Comparison of ENCODE assay signal across 26 cellular contexts in genomic region chr3:121153851-121154250, GRCh38.
"Had no signal": no experiment of that assay in that cellular context is flagged by ENCODE, and none has a peak within 500 bp of the region (broad histone marks: within the 10 kb centered on the region; RNA-seq: fewer than 3 reads in every experiment).

No MANE protein-coding gene starts in this region.

- FAIRE-seq: urothelium cell line had no signal

- H3K4me3 Mint-ChIP-seq: activated naive CD8-positive, alpha-beta T cell treated with anti-CD3 and anti-CD28 coated beads for 36 hours; brain; effector memory CD8-positive, alpha-beta T cell; natural killer cell treated with Interleukin-12 subunit alpha and Interleukin-12 subunit beta and Interleukin-15 and Interleukin-18, amount 100 ng/mL, for 72 hours; stimulated activated naive CD8-positive, alpha-beta T cell treated with anti-CD3 and anti-CD28 coated beads, Interleukin-15, Interleukin-2, amounts not matched to agents 100 ng/mL and 50 ng/mL, for 24 hours had no signal

- H3K27me3 Mint-ChIP-seq: activated naive CD8-positive, alpha-beta T cell treated with anti-CD3 and anti-CD28 coated beads for 36 hours; brain; effector memory CD8-positive, alpha-beta T cell; natural killer cell treated with Interleukin-12 subunit alpha and Interleukin-12 subunit beta and Interleukin-15 and Interleukin-18, amount 100 ng/mL, for 72 hours; stimulated activated naive CD8-positive, alpha-beta T cell treated with anti-CD3 and anti-CD28 coated beads, Interleukin-15, Interleukin-2, amounts not matched to agents 100 ng/mL and 50 ng/mL, for 24 hours had no signal

- ATAC-seq: effector memory CD8-positive, alpha-beta T cell; left lung; mucosa of descending colon; natural killer cell treated with Interleukin-12 subunit alpha and Interleukin-12 subunit beta and Interleukin-15 and Interleukin-18, amount 100 ng/mL, for 72 hours; right cardiac atrium had no signal

- H3K4me3 ChIP-seq: adrenal gland, cardiac muscle cell, coronary artery, left lung, lung, mucosa of descending colon, thoracic aorta had no signal

- H3K27me3 ChIP-seq: adrenal gland, cardiac muscle cell, left lung had no signal

- H3K36me3 ChIP-seq: adrenal gland, cardiac muscle cell, left lung, thoracic aorta had no signal

- H3K27ac ChIP-seq: adrenal gland, cardiac muscle cell, coronary artery, left lung, thoracic aorta had no signal

- H3K9me3 Mint-ChIP-seq: activated naive CD8-positive, alpha-beta T cell treated with anti-CD3 and anti-CD28 coated beads for 36 hours; brain; effector memory CD8-positive, alpha-beta T cell; stimulated activated naive CD8-positive, alpha-beta T cell treated with anti-CD3 and anti-CD28 coated beads, Interleukin-15, Interleukin-2, amounts not matched to agents 100 ng/mL and 50 ng/mL, for 24 hours had no signal

- H3K4me1 Mint-ChIP-seq: activated naive CD8-positive, alpha-beta T cell treated with anti-CD3 and anti-CD28 coated beads for 36 hours; brain had no signal

- DNase-seq: activated CD4-positive, alpha-beta T cell treated with anti-CD3 and anti-CD28 coated beads for 4 hours; activated CD4-positive, alpha-beta T cell treated with anti-CD3 and anti-CD28 coated beads, Interleukin-2, amount 50 U/mL, for 48 hours; activated CD8-positive, alpha-beta memory T cell treated with anti-CD3 and anti-CD28 coated beads for 24 hours; activated effector memory CD4-positive, alpha-beta T cell treated with Interleukin-2 at 50 U/mL for 16 hours; activated naive CD4-positive, alpha-beta T cell treated with Interleukin-2 at 50 U/mL for 16 hours; activated naive CD8-positive, alpha-beta T cell treated with anti-CD3 and anti-CD28 coated beads for 36 hours; adrenal gland; aorta; effector memory CD8-positive, alpha-beta T cell; head of caudate nucleus; hippocampal formation; kidney glomerular epithelial cell; left lung; mucosa of descending colon; posterior cingulate gyrus; right cardiac atrium; stimulated activated CD4-positive, alpha-beta T cell treated with anti-CD3 and anti-CD28 coated beads, Interleukin-2, amount 100 ng/mL, for 48 hours; trophoblast cell had no signal

- H3K36me3 Mint-ChIP-seq: activated naive CD8-positive, alpha-beta T cell treated with anti-CD3 and anti-CD28 coated beads for 36 hours; brain; natural killer cell treated with Interleukin-12 subunit alpha and Interleukin-12 subunit beta and Interleukin-15 and Interleukin-18, amount 100 ng/mL, for 72 hours had no signal

- H3K9me3 ChIP-seq: adrenal gland, left lung, mucosa of descending colon, thoracic aorta had no signal

- H3K27ac Mint-ChIP-seq: activated naive CD8-positive, alpha-beta T cell treated with anti-CD3 and anti-CD28 coated beads for 36 hours; brain; effector memory CD8-positive, alpha-beta T cell; natural killer cell treated with Interleukin-12 subunit alpha and Interleukin-12 subunit beta and Interleukin-15 and Interleukin-18, amount 100 ng/mL, for 72 hours; stimulated activated naive CD8-positive, alpha-beta T cell treated with anti-CD3 and anti-CD28 coated beads, Interleukin-15, Interleukin-2, amounts not matched to agents 100 ng/mL and 50 ng/mL, for 24 hours had no signal

- H3K4me1 ChIP-seq: adrenal gland, left lung had no signal
